17 cellular contexts compared by ENCODE assay signal in genomic region chr10:34397324-34397723, GRCh38.
DNase-seq lines count a peak whose midpoint lies in the region; ATAC-seq, FAIRE-seq and TF ChIP-seq lines count a peak whose summit lies in the region.
"Had no signal": no experiment of that assay in that cellular context is flagged by ENCODE, and none has a peak within 500 bp of the region (broad histone marks: within the 10 kb centered on the region; RNA-seq: fewer than 3 reads in every experiment).

No MANE protein-coding gene starts in this region.

- H3K4me1 Mint-ChIP-seq in HFFc6 (ENCODE audit: low read depth) = peaks cover 10% of the 10 kb centered on the region
- H3K4me1 Mint-ChIP-seq in Calu3 (ENCODE audit: low read depth, unreplicated experiment) = no peaks in the 10 kb centered on the region

- no peak for TF ChIP-seq CTCF in HFFc6 (IDR thresholded peaks at IDR 0.05)
- no peak for TF ChIP-seq CTCF in lower lobe of right lung (IDR thresholded peaks at IDR 0.05)
- no peak for TF ChIP-seq CTCF in D721Med (IDR thresholded peaks at IDR 0.05; ENCODE audit: insufficient read depth, missing control alignments)
- TF ChIP-seq CTCF in Calu3 (IDR thresholded peaks at IDR 0.05; ENCODE audit: unreplicated experiment) = no peak

- H3K9me3 ChIP-seq in lower lobe of right lung = no peaks in the 10 kb centered on the region
- H3K9me3 ChIP-seq: mucosa of descending colon had no signal

- no peaks in the 10 kb centered on the region for H3K4me1 ChIP-seq in lower lobe of right lung
- H3K4me1 ChIP-seq: BLaER1 had no signal

- no peaks in the 10 kb centered on the region for H3K27me3 ChIP-seq in lower lobe of right lung (ENCODE audit: low read depth)
- H3K27me3 ChIP-seq: BLaER1, foreskin keratinocyte had no signal

- H3K4me3 Mint-ChIP-seq in HFFc6 = no peak overlapping the region
- no peak overlapping the region for H3K4me3 Mint-ChIP-seq in Calu3 (ENCODE audit: low read depth, unreplicated experiment)
- H3K4me3 Mint-ChIP-seq: T-helper 1 cell treated with Interleukin-12 subunit alpha and Interleukin-12 subunit beta and Interleukin-4 antibody, amounts not matched to agents 30 μg/mL and 1 μg/mL, for 36 hours had no signal

- H3K27me3 Mint-ChIP-seq in HFFc6 (ENCODE audit: insufficient read depth) (peaks cover 2% of the 10 kb centered on the region; the same call in 1 of the 2 replicates), Calu3 (ENCODE audit: unreplicated experiment) (no peaks in the 10 kb centered on the region)

- no peaks in the 10 kb centered on the region for H3K9me3 Mint-ChIP-seq in HFFc6
- H3K9me3 Mint-ChIP-seq in Calu3 (ENCODE audit: low read depth, unreplicated experiment) = no peaks in the 10 kb centered on the region
- H3K9me3 Mint-ChIP-seq: T-helper 1 cell treated with Interleukin-12 subunit alpha and Interleukin-12 subunit beta and Interleukin-4 antibody, amounts not matched to agents 30 μg/mL and 1 μg/mL, for 36 hours had no signal

- H3K27ac Mint-ChIP-seq in HFFc6 (peak overlapping the region; percentile 84), Calu3 (ENCODE audit: unreplicated experiment) (no peak overlapping the region)
- H3K27ac Mint-ChIP-seq: T-helper 1 cell treated with Interleukin-12 subunit alpha and Interleukin-12 subunit beta and Interleukin-4 antibody, amounts not matched to agents 30 μg/mL and 1 μg/mL, for 36 hours had no signal

- CTCF ChIA-PET in Calu3 (lab: Charles Lee) = no interaction called here

- H3K36me3 ChIP-seq in lower lobe of right lung = no peaks in the 10 kb centered on the region

- H3K27ac ChIP-seq in cingulate gyrus (ENCODE audit: low read depth, low read length) = peak overlapping the region; percentile 42
- H3K27ac ChIP-seq in lower lobe of right lung = peak overlapping the region; percentile 39
- H3K27ac ChIP-seq: BLaER1, foreskin keratinocyte had no signal

- DNase-seq in AG08395 (ENCODE audit: low spot score) (peak; percentile 38), HFFc6 (peak; percentile 54), lower lobe of right lung (no peak), D721Med (ENCODE audit: insufficient read length, low spot score) (no peak), Calu3 (no peak), hippocampal formation (lab: John Stamatoyannopoulos, UW) (no peak)
- DNase-seq: DMS79; foreskin keratinocyte; mucosa of descending colon; NCI-H187; NCI-H524 treated with DMSO at 0.1 percent for 48 hours; stimulated activated CD4-positive, alpha-beta T cell treated with anti-CD3 and anti-CD28 coated beads, Interleukin-15, amount 100 ng/mL, for 24 hours had no signal

- H3K36me3 Mint-ChIP-seq in HFFc6 (ENCODE audit: low read depth) (0 out of 2 replicates have a peak, but pooled peaks cover 4% of the 10 kb centered on the region), Calu3 (ENCODE audit: insufficient read depth, unreplicated experiment) (no peaks in the 10 kb centered on the region)

- no peak overlapping the region for H3K4me3 ChIP-seq in lower lobe of right lung
- H3K4me3 ChIP-seq: BLaER1, mucosa of descending colon had no signal

- ATAC-seq in lower lobe of right lung (no peak), GM19035 (IDR thresholded peaks at IDR 0.05; ENCODE audit: unreplicated experiment) (no peak)
- ATAC-seq: foreskin keratinocyte, mucosa of descending colon, Panc1 had no signal

- no peak for FAIRE-seq in D721Med (lab: Jason Lieb, UNC)

- no TSS peak for BruUV-seq in Calu3 (replicated peaks; lab: Mats Ljungman, UMichigan)

- intact Hi-C loops in lower lobe of right lung (cut with DNase I) (no loop called here), Calu3 (cut with micrococcal nuclease; ENCODE audit: unreplicated experiment) (no loop called here)

Comparison
In these comparisons a context has a peak if more than half of its experiments do, and no peak if none do; other contexts are left out.
1. DNase-seq: peak in AG08395 (single experiment) and HFFc6 (single experiment); none in lower lobe of right lung (single experiment), D721Med (single experiment), Calu3 (single experiment) and hippocampal formation (0 of 2).